14 cellular contexts compared by ENCODE assay signal in the genomic region with DNA sequence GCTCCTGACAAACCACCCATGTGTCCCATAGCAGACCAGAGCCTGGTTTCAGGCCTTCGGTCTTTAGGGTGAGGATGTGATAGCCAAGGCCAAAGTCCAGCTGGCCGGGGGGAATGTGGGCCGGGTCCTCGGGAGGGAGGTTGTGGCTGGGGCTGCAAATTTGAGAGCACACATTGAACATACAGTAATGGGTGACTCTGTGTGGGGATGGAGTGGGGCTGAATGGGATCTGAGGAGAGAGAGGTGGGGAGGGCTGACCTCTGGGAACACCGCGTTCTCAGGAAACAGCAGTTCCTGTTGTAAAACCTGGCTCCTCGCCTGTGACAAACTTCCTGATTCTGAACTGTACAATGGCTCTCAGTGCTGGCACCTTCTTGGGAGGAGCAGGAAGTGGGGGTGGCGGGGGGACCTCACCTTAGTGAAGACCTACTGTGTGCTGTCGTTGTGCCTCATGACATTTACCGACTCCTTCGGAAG. TPM values are rescaled to one million over a fixed set of nuclear protein-coding genes. Genes with fewer than 3 reads are reported as not detected.
DNase-seq lines count a peak whose midpoint lies in the region; ATAC-seq, FAIRE-seq and TF ChIP-seq lines count a peak whose summit lies in the region.
"Had no signal": no experiment of that assay in that cellular context is flagged by ENCODE, and none has a peak within 500 bp of the region (broad histone marks: within the 10 kb centered on the region; RNA-seq: fewer than 3 reads in every experiment).

No MANE protein-coding gene starts in this region.

- H3K4me3 ChIP-seq in body of pancreas = no peak overlapping the region
- no peak overlapping the region for H3K4me3 ChIP-seq in kidney (ENCODE audit: low read length in 2 of 2)
- no peak overlapping the region for H3K4me3 ChIP-seq in psoas muscle

- no peak overlapping the region for H2BK15ac ChIP-seq in H9 (ENCODE audit: low read depth, low read length)

- no peak overlapping the region for H2AFZ ChIP-seq in H9 (ENCODE audit: low read length)

- H3K4me1 ChIP-seq in body of pancreas = peaks cover 17% of the 10 kb centered on the region
- H3K4me1 ChIP-seq in kidney (ENCODE audit: control insufficient read depth in 1 of 2, insufficient read depth in 1 of 2, low read depth in 1 of 2, low read length in 2 of 2) = peaks cover 0 to 3% of the 10 kb centered on the region in 2 donors
- H3K4me1 ChIP-seq in psoas muscle = no peaks in the 10 kb centered on the region
- H3K4me1 ChIP-seq in H9 (ENCODE audit: insufficient read depth, low read length) = no peaks in the 10 kb centered on the region

- peaks cover 6% of the 10 kb centered on the region for H3K27me3 Mint-ChIP-seq in activated T-cell treated with anti-CD3 and anti-CD28 coated beads, Interleukin-2, amount 50 U/mL, for 4 hours (ENCODE audit: low read depth)
- H3K27me3 Mint-ChIP-seq in H9 (ENCODE audit: low read depth) = peaks cover 6% of the 10 kb centered on the region; the same call in 1 of the 2 replicates

- no peak overlapping the region for H2AK5ac ChIP-seq in H9 (ENCODE audit: insufficient read length, low read length)

- H3K9me3 ChIP-seq in body of pancreas (no peaks in the 10 kb centered on the region), kidney (ENCODE audit: control insufficient read depth in 1 of 2, low read length in 2 of 2) (no peaks in the 10 kb centered on the region), psoas muscle (no peaks in the 10 kb centered on the region), H9 (ENCODE audit: control insufficient read depth, low read depth, low read length) (no peaks in the 10 kb centered on the region)

- no peak overlapping the region for H2BK20ac ChIP-seq in H9 (ENCODE audit: low read depth, low read length, poor library complexity, severe bottlenecking)

- FAIRE-seq in kidney (lab: Jason Lieb, UNC) = no peak
- FAIRE-seq in H54 (lab: Jason Lieb, UNC) = no peak
- FAIRE-seq: GM12891 had no signal

- no peaks in the 10 kb centered on the region for H3K79me2 ChIP-seq in H9 (ENCODE audit: insufficient read depth, low read length)

- no peak overlapping the region for H3K4ac ChIP-seq in H9 (ENCODE audit: low read depth, low read length)

- no peak for TF ChIP-seq CTCF in body of pancreas (IDR thresholded peaks at IDR 0.05)
- no peak for TF ChIP-seq CTCF in kidney (IDR thresholded peaks at IDR 0.05; ENCODE audit: borderline replicate concordance, extremely low read depth, insufficient read depth)
- no peak for TF ChIP-seq CTCF in psoas muscle (IDR thresholded peaks at IDR 0.05)
- no peak for TF ChIP-seq CTCF in H9 (conservative IDR thresholded peaks at IDR 0.05)

- H3K23me2 ChIP-seq in H9 (ENCODE audit: insufficient read length, low read depth, low read length, poor library complexity, severe bottlenecking) = no peaks in the 10 kb centered on the region

- 23 to 50% methylated on average over 10 to 11 of the region's 11 CpGs for WGBS in body of pancreas, 2 donors
- WGBS in psoas muscle, 3 donors = 64 to 77% (median 71%) methylated on average over 11 of the region's 11 CpGs
- WGBS in H9 (ENCODE audit: extremely low coverage, insufficient read length, low lambda C conversion rate) = no CpG with 5 or more reads among the region's 11 CpGs

- no peaks in the 10 kb centered on the region for H3K79me1 ChIP-seq in H9 (ENCODE audit: insufficient read depth, low read depth, low read length, poor library complexity, severe bottlenecking)

- H3K18ac ChIP-seq in H9 (ENCODE audit: insufficient read length, low read depth, low read length) = no peak overlapping the region

- H3K27ac Mint-ChIP-seq in H9 = no peak overlapping the region

- H3K9ac ChIP-seq in kidney (ENCODE audit: low read length in 2 of 2) = no peak overlapping the region
- no peak overlapping the region for H3K9ac ChIP-seq in H9 (ENCODE audit: extremely low read depth, insufficient read length, low read length)

- no peak overlapping the region for H3K4me2 ChIP-seq in H9 (ENCODE audit: insufficient read depth, insufficient read length, low read length)

- TF ChIP-seq POLR2A in body of pancreas (IDR thresholded peaks at IDR 0.05) (no peak), H54 (IDR thresholded peaks at IDR 0.05; ENCODE audit: low read depth, low read length) (no peak)

- H3K56ac ChIP-seq in H9 (ENCODE audit: insufficient read length, low read depth, low read length) = no peak overlapping the region

- H2BK120ac ChIP-seq in H9 (ENCODE audit: low read depth, low read length, poor library complexity, severe bottlenecking) = no peak overlapping the region

- H2BK5ac ChIP-seq in H9 (ENCODE audit: insufficient read length, low read length) = no peak overlapping the region

- H3K4me1 Mint-ChIP-seq in activated T-cell treated with anti-CD3 and anti-CD28 coated beads, Interleukin-2, amount 50 U/mL, for 4 hours (ENCODE audit: low read depth) = no peaks in the 10 kb centered on the region
- peaks cover 0 to 4% of the 10 kb centered on the region in 2 experiments; a peak in 1 of 4 replicates for H3K4me1 Mint-ChIP-seq in H9

- intact Hi-C loops in body of pancreas (cut with DNase I) = no loop called here
- intact Hi-C loops in kidney (cut with DNase I) = no loop called here
- intact Hi-C loops in psoas muscle (cut with DNase I) = no loop called here

- H3K36me3 Mint-ChIP-seq in activated T-cell treated with anti-CD3 and anti-CD28 coated beads, Interleukin-2, amount 50 U/mL, for 4 hours (ENCODE audit: insufficient read depth) = no peaks in the 10 kb centered on the region
- H3K36me3 Mint-ChIP-seq in H9 (ENCODE audit: insufficient read depth in 1 of 3, low read depth in 3 of 3) = no peaks in the 10 kb centered on the region

- no peaks in the 10 kb centered on the region for H4K20me1 ChIP-seq in H9 (ENCODE audit: control insufficient read depth, insufficient read depth, insufficient read length)

- H3K36me3 ChIP-seq in body of pancreas (replicated peaks in 1 of 2; ENCODE audit: insufficient read depth in 1 of 2, low read depth in 2 of 2) (no peaks in the 10 kb centered on the region), kidney (ENCODE audit: control insufficient read depth in 1 of 2, insufficient read depth in 2 of 2, low read length in 2 of 2) (no peaks in the 10 kb centered on the region), psoas muscle (ENCODE audit: insufficient read depth in 1 of 2, low read depth in 1 of 2) (no peaks in the 10 kb centered on the region)

- ATAC-seq in body of pancreas (peak; percentile 93), psoas muscle (peak in 3 of 4 donors; percentile 52 to 73 (median 60))
- ATAC-seq in activated T-cell treated with anti-CD3 and anti-CD28 coated beads, Interleukin-2, amount 50 U/mL, for 4 hours = no peak

- no peak overlapping the region for H4K8ac ChIP-seq in H9 (replicated peaks; ENCODE audit: insufficient read length, low read depth, low read length)

- H3K4me3 Mint-ChIP-seq in activated T-cell treated with anti-CD3 and anti-CD28 coated beads, Interleukin-2, amount 50 U/mL, for 4 hours = no peak overlapping the region
- no peak overlapping the region for H3K4me3 Mint-ChIP-seq in H9

- peaks cover 13% of the 10 kb centered on the region for H3K9me3 Mint-ChIP-seq in activated T-cell treated with anti-CD3 and anti-CD28 coated beads, Interleukin-2, amount 50 U/mL, for 4 hours
- peaks cover 0 to 5% of the 10 kb centered on the region in 2 experiments; a peak in 4 of 5 replicates for H3K9me3 Mint-ChIP-seq in H9

- no peak overlapping the region for H4K91ac ChIP-seq in H9 (ENCODE audit: insufficient read length, low read depth, low read length)

- DNase-seq in CD1c-positive myeloid dendritic cell (ENCODE audit: extremely low spot score) = peak; percentile 27
- DNase-seq in body of pancreas = peak; percentile 77 to 88 (median 86)
- peak; percentile 73 for DNase-seq in kidney
- DNase-seq in psoas muscle = peak in 1 of 2 donors; percentile 34
- DNase-seq in activated T-cell treated with anti-CD3 and anti-CD28 coated beads, Interleukin-2, amount 50 U/mL, for 4 hours = no peak
- DNase-seq in H9 = no peak
- no peak for DNase-seq in HK-2 (ENCODE audit: unreplicated experiment)
- DNase-seq in H54 (ENCODE audit: insufficient read length, low spot score) = no peak
- DNase-seq: DND-41; NCI-H1436 treated with DMSO at 0.1 percent for 48 hours; NCI-H69; SHP77 treated with DMSO at 0.1 percent for 48 hours; stimulated activated CD4-positive, alpha-beta T cell treated with anti-CD3 and anti-CD28 coated beads, Interleukin-12 subunit alpha, Interleukin-12 subunit beta, amount 100 ng/mL, for 4 hours had no signal

- H2BK12ac ChIP-seq in H9 (ENCODE audit: insufficient read length, low read depth, low read length) = no peak overlapping the region

- no peak overlapping the region for H3K14ac ChIP-seq in H9 (ENCODE audit: insufficient read depth, low read length)

- H3K27ac ChIP-seq in body of pancreas (peak overlapping the region; percentile 46 to 77 (median 60)), kidney (ENCODE audit: low read depth in 2 of 2, low read length in 2 of 2) (peak overlapping the region in 1 of 2 donors; percentile 3), psoas muscle (peak overlapping the region; percentile 67), H9 (ENCODE audit: insufficient read length, low read depth, low read length) (no peak overlapping the region)

- no peak overlapping the region for H3K23ac ChIP-seq in H9 (ENCODE audit: insufficient read length, low read depth, low read length)

- H3K27me3 ChIP-seq in body of pancreas = no peaks in the 10 kb centered on the region
- H3K27me3 ChIP-seq in psoas muscle (ENCODE audit: insufficient read depth in 3 of 3, low read length in 2 of 3) = no peaks in the 10 kb centered on the region
- no peaks in the 10 kb centered on the region for H3K27me3 ChIP-seq in H9 (ENCODE audit: insufficient read depth, low read length)

- H3T11ph ChIP-seq in H9 (ENCODE audit: low read length) = no peak overlapping the region

- H4K5ac ChIP-seq in H9 (ENCODE audit: insufficient read length, low read depth, low read length) = no peak overlapping the region

RNA-seq across cellular contexts. Expression of gene MCFD2, which starts 48.8 kb away (rescaled TPM):
- 10 to 100 TPM; 42.2 to 73.7 TPM for total RNA-seq in body of pancreas
- total RNA-seq in kidney = 86.6 TPM
- 42.2 TPM for polyA plus RNA-seq in kidney (ENCODE audit: insufficient read depth, low read depth, low replicate concordance)
- total RNA-seq in psoas muscle = 100 to 1,000 TPM in 2 of 4 donors, 10 to 100 TPM in 2; 65.2 to 121 (median 96.9) TPM
- 10 to 100 TPM; 52.2 to 99.2 (median 69.8) TPM for polyA plus RNA-seq in psoas muscle
- 10 to 100 TPM; 46.7 to 63.4 (median 50.8) TPM for total RNA-seq in activated T-cell treated with anti-CD3 and anti-CD28 coated beads, Interleukin-2, amount 50 U/mL, for 4 hours
- total RNA-seq in H9 (2021) = 64.6 and 64.7 TPM in 2 replicates

Comparison
In these comparisons a context has a peak if more than half of its experiments do, and no peak if none do; other contexts are left out.
1. DNase-seq: peak in CD1c-positive myeloid dendritic cell (single experiment), body of pancreas (4 of 4) and kidney (single experiment); none in activated T-cell treated with anti-CD3 and anti-CD28 coated beads, Interleukin-2, amount 50 U/mL, for 4 hours (single experiment), H9 (single experiment), HK-2 (single experiment) and H54 (single experiment).
2. ATAC-seq: peak in body of pancreas (single experiment) and psoas muscle (3 of 4); none in activated T-cell treated with anti-CD3 and anti-CD28 coated beads, Interleukin-2, amount 50 U/mL, for 4 hours (0 of 2).